9 cellular contexts compared by ENCODE assay signal in genomic region chr16:30934827-30935557, GRCh38. TPM values are rescaled to one million over a fixed set of nuclear protein-coding genes. Genes with fewer than 3 reads are reported as not detected.
DNase-seq lines count a peak whose midpoint lies in the region; ATAC-seq, FAIRE-seq and TF ChIP-seq lines count a peak whose summit lies in the region.
"Had no signal": no experiment of that assay in that cellular context is flagged by ENCODE, and none has a peak within 500 bp of the region (broad histone marks: within the 10 kb centered on the region; RNA-seq: fewer than 3 reads in every experiment).

No MANE protein-coding gene starts in this region.

- H3K27me3 ChIP-seq in bronchial epithelial cell (ENCODE audit: control insufficient read depth, insufficient read depth, low read length) = no peaks in the 10 kb centered on the region

- no peak overlapping the region for H2AFZ ChIP-seq in OCI-LY7 (ENCODE audit: low read length)

- TF ChIP-seq CTCF in AG09319 (IDR thresholded peaks at IDR 0.05; ENCODE audit: low read depth, low read length) (peak; percentile 53), GM12873 (IDR thresholded peaks at IDR 0.05; ENCODE audit: insufficient read depth, low read depth, low read length, missing control alignments) (peak; percentile 80), OCI-LY7 (conservative IDR thresholded peaks at IDR 0.05; ENCODE audit: low read length) (peak; percentile 78), bronchial epithelial cell (IDR thresholded peaks at IDR 0.05; ENCODE audit: insufficient read depth, low read length, severe bottlenecking) (peak; percentile 79)

- H3K4me3 ChIP-seq in OCI-LY7 (ENCODE audit: low read depth, low read length, poor library complexity, severe bottlenecking) = no peak overlapping the region
- no peak overlapping the region for H3K4me3 ChIP-seq in bronchial epithelial cell (ENCODE audit: low read depth, low read length)

- ATAC-seq in memory B cell (ENCODE audit: low read depth) = peak; percentile 37
- ATAC-seq in HG03108 (IDR thresholded peaks at IDR 0.05; ENCODE audit: unreplicated experiment) = no peak

- no peak overlapping the region for H3K4me2 ChIP-seq in OCI-LY7 (ENCODE audit: low read length)

- no peak overlapping the region for H3K27ac ChIP-seq in OCI-LY7 (ENCODE audit: low read depth, low read length, poor library complexity, severe bottlenecking)

- DNase-seq in AG09319 (ENCODE audit: extremely low read depth, low read depth) (no peak), OCI-LY7 (ENCODE audit: low spot score) (peak; percentile 39), bronchial epithelial cell (ENCODE audit: low read depth) (peak; percentile 52), memory B cell (ENCODE audit: low spot score in 2 of 2) (no peak), NCI-H345 treated with DMSO at 0.1 percent for 48 hours (lab: John Stamatoyannopoulos, UW; ENCODE audit: unreplicated experiment) (no peak), immature natural killer cell (no peak)

- H3K9me3 Mint-ChIP-seq in memory B cell (no peaks in the 10 kb centered on the region), immature natural killer cell (no peaks in the 10 kb centered on the region)
- H3K9me3 Mint-ChIP-seq: stimulated activated naive CD8-positive, alpha-beta T cell treated with anti-CD3 and anti-CD28 coated beads, Interleukin-15, Interleukin-2, amounts not matched to agents 100 ng/mL and 50 ng/mL, for 24 hours had no signal

- no peaks in the 10 kb centered on the region for H4K20me1 ChIP-seq in OCI-LY7 (ENCODE audit: insufficient read depth, low read length)

- H3K9me2 ChIP-seq in OCI-LY7 (ENCODE audit: insufficient read depth, low read length) = no peaks in the 10 kb centered on the region

- CTCF ChIA-PET in OCI-LY7 (lab: Charles Lee; ENCODE audit: unreplicated experiment) = no interaction called here

- intact Hi-C loops in OCI-LY7 (cut with micrococcal nuclease; ENCODE audit: unreplicated experiment) = no loop called here

- H3K36me3 ChIP-seq in OCI-LY7 (ENCODE audit: insufficient read depth, low read length) (peaks cover 27% of the 10 kb centered on the region; the same call in 1 of the 2 replicates), bronchial epithelial cell (ENCODE audit: control insufficient read depth, insufficient read depth, low read length) (peaks cover 21% of the 10 kb centered on the region)

- peaks cover 15% of the 10 kb centered on the region for H3K4me1 Mint-ChIP-seq in memory B cell
- peaks cover 0 to 4% of the 10 kb centered on the region in 2 donors for H3K4me1 Mint-ChIP-seq in immature natural killer cell

- peaks cover 9% of the 10 kb centered on the region for H3K36me3 Mint-ChIP-seq in memory B cell
- H3K36me3 Mint-ChIP-seq in immature natural killer cell = peaks cover 5 to 11% (median 5%) of the 10 kb centered on the region in 3 donors

- FAIRE-seq in bronchial epithelial cell (lab: Jason Lieb, UNC) = peak; percentile 72

- H3K79me2 ChIP-seq in OCI-LY7 (ENCODE audit: insufficient read depth, low read depth, low read length) = no peaks in the 10 kb centered on the region

- BruUV-seq in OCI-LY7 (replicated peaks; lab: Mats Ljungman, UMichigan) = no TSS peak

- H3K27me3 Mint-ChIP-seq in memory B cell (no peaks in the 10 kb centered on the region), immature natural killer cell (ENCODE audit: low read depth in 3 of 3) (no peaks in the 10 kb centered on the region)
- H3K27me3 Mint-ChIP-seq: stimulated activated naive CD8-positive, alpha-beta T cell treated with anti-CD3 and anti-CD28 coated beads, Interleukin-15, Interleukin-2, amounts not matched to agents 100 ng/mL and 50 ng/mL, for 24 hours had no signal

- peaks cover 4% of the 10 kb centered on the region for H3K4me1 ChIP-seq in OCI-LY7 (ENCODE audit: insufficient read depth, low read length, poor library complexity, severe bottlenecking)

- H3K4me3 Mint-ChIP-seq in memory B cell (no peak overlapping the region), immature natural killer cell (no peak overlapping the region)
- H3K4me3 Mint-ChIP-seq: stimulated activated naive CD8-positive, alpha-beta T cell treated with anti-CD3 and anti-CD28 coated beads, Interleukin-15, Interleukin-2, amounts not matched to agents 100 ng/mL and 50 ng/mL, for 24 hours had no signal

- no peak overlapping the region for H3K27ac Mint-ChIP-seq in memory B cell
- peak overlapping the region in 2 of 6 donors; percentile 50 to 65 for H3K27ac Mint-ChIP-seq in immature natural killer cell
- H3K27ac Mint-ChIP-seq: stimulated activated naive CD8-positive, alpha-beta T cell treated with anti-CD3 and anti-CD28 coated beads, Interleukin-15, Interleukin-2, amounts not matched to agents 100 ng/mL and 50 ng/mL, for 24 hours had no signal

- POLR2A ChIA-PET in OCI-LY7 (lab: Charles Lee) = no interaction called here

- no peaks in the 10 kb centered on the region for H3K9me3 ChIP-seq in OCI-LY7 (ENCODE audit: low read length)

RNA-seq across cellular contexts. Expression of gene FBXL19, which starts 11.6 kb away (rescaled TPM):
- total RNA-seq in OCI-LY7 (2014; rRNA removed; shearing (Covaris generic)) = 16.1 and 16.2 TPM in 2 replicates
- 30.2 and 34.8 TPM in 2 replicates for total RNA-seq in OCI-LY7 (2022)
- total RNA-seq in bronchial epithelial cell = 7.9 and 10.0 TPM in 2 replicates
- polyA plus RNA-seq in immature natural killer cell = 1 to 10 TPM in 1 of 3 donors, under 1 TPM in 2; 0.18 to 1.1 (median 0.22) TPM

RNA-seq across cellular contexts. Expression of gene ORAI3, which starts 13.9 kb away (rescaled TPM):
- 5.7 and 7.8 TPM in 2 replicates for total RNA-seq in OCI-LY7 (2014; rRNA removed; shearing (Covaris generic))
- total RNA-seq in OCI-LY7 (2022) (16.3 and 18.3 TPM in 2 replicates), bronchial epithelial cell (16.6 and 17.5 TPM in 2 replicates)
- polyA plus RNA-seq in immature natural killer cell = 10 to 100 TPM; 31.4 to 50.0 (median 40.3) TPM

RNA-seq across cellular contexts. Expression of gene SETD1A, which starts 22.6 kb away (rescaled TPM):
- total RNA-seq in OCI-LY7 (2014; rRNA removed; shearing (Covaris generic)) = 8.6 and 9.0 TPM in 2 replicates
- total RNA-seq in OCI-LY7 (2022) = 35.7 and 36.0 TPM in 2 replicates
- total RNA-seq in bronchial epithelial cell = 1.3 TPM in 2 replicates
- 1 to 10 TPM in 2 of 3 donors, not detected in 1; 1.8 to 2.4 TPM for polyA plus RNA-seq in immature natural killer cell

RNA-seq across cellular contexts. Expression of gene CTF1, which starts 38.6 kb away (rescaled TPM):
- 0.09 and 0.21 TPM in 2 replicates for total RNA-seq in OCI-LY7 (2014; rRNA removed; shearing (Covaris generic))
- total RNA-seq in OCI-LY7 (2022) (0.46 and 0.68 TPM in 2 replicates), bronchial epithelial cell (0.26 and 0.38 TPM in 2 replicates)
- not detected for polyA plus RNA-seq in immature natural killer cell

RNA-seq across cellular contexts. Expression of gene BCL7C, which starts 41.1 kb away (rescaled TPM):
- total RNA-seq in OCI-LY7 (2014; rRNA removed; shearing (Covaris generic)) = 17.8 and 20.6 TPM in 2 replicates
- total RNA-seq in OCI-LY7 (2022) (11.0 and 11.5 TPM in 2 replicates), bronchial epithelial cell (24.7 and 50.1 TPM in 2 replicates)
- polyA plus RNA-seq in immature natural killer cell = 10 to 100 TPM; 44.5 to 80.0 (median 60.7) TPM

Comparison
In these comparisons a context has a peak if more than half of its experiments do, and no peak if none do; other contexts are left out.
1. DNase-seq: peak in OCI-LY7 (single experiment) and bronchial epithelial cell (single experiment); none in AG09319 (single experiment), memory B cell (0 of 2), NCI-H345 treated with DMSO at 0.1 percent for 48 hours (single experiment) and immature natural killer cell (0 of 3).
2. Peak in every context shown above with its lines, with median percentiles within 50 percentile points of each other: CTCF ChIP-seq.